1 cellular context compared by ENCODE assay signal in the genomic region with DNA sequence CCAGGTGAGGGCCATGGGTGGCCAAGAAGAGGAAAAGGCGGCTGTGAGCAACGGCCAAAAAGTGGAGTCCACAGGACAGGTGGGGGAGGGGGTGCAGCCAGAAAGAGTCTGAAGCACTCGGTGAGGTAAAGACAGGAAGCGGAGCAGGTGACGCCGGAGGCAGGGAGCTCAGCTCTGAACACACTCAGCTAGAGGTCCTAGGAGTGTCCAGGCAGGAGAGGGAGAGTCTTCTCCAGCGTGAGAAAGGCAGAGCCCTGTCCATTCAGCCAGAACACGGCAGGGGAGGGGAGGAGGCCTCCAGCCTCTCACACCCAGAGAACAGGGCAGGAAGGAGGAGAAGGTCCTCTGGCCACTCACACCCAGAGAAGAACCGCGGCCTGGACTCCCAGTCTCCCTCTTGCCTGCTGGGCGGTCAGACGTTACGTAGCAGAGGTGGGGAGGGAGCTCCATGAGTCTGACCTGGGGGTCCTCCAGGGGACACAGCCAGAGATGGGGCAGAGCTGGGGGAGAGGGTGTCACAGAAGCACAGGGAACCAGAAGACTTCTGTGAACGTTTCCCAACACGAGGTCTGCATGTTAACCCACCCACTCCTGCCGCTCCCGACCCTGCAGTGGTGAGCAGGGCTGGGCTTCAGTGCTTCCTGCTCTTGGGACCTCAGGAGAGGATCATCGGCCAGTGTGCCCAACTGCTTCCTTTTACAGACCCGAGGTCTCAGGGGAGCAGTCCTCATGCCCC.
TF ChIP-seq lines count a peak whose summit lies in the region.

No MANE protein-coding gene starts in this region.

TF ChIP-seq in WTC11, 78 proteins besides CTCF, POLR2A, EP300 and RAD21 (continued from another document):
- TF ChIP-seq, protein P1, sequence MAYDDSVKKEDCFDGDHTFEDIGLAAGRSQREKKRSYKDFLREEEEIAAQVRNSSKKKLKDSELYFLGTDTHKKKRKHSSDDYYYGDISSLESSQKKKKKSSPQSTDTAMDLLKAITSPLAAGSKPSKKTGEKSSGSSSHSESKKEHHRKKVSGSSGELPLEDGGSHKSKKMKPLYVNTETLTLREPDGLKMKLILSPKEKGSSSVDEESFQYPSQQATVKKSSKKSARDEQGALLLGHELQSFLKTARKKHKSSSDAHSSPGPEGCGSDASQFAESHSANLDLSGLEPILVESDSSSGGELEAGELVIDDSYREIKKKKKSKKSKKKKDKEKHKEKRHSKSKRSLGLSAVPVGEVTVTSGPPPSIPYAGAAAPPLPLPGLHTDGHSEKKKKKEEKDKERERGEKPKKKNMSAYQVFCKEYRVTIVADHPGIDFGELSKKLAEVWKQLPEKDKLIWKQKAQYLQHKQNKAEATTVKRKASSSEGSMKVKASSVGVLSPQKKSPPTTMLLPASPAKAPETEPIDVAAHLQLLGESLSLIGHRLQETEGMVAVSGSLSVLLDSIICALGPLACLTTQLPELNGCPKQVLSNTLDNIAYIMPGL (CRISPR knock-in tag; IDR thresholded peaks at IDR 0.05) = no peak
- TF ChIP-seq MXD4 (CRISPR knock-in tag; IDR thresholded peaks at IDR 0.05; ENCODE audit: borderline replicate concordance) (no peak), ZNF138 (CRISPR knock-in tag; conservative IDR thresholded peaks at IDR 0.05) (no peak), ZNF423 (CRISPR knock-in tag; IDR thresholded peaks at IDR 0.05) (no peak)
- TF ChIP-seq, protein P2, sequence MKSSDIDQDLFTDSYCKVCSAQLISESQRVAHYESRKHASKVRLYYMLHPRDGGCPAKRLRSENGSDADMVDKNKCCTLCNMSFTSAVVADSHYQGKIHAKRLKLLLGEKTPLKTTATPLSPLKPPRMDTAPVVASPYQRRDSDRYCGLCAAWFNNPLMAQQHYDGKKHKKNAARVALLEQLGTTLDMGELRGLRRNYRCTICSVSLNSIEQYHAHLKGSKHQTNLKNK (CRISPR knock-in tag; IDR thresholded peaks at IDR 0.05) = no peak
TF ChIP-seq in WTC11: peak in this region for 0.
